Comparison of ENCODE assay signal across 20 cellular contexts in genomic region chr4:56272003-56272402, GRCh38.
"Had no signal": no experiment of that assay in that cellular context is flagged by ENCODE, and none has a peak within 500 bp of the region (broad histone marks: within the 10 kb centered on the region; RNA-seq: fewer than 3 reads in every experiment).

No MANE protein-coding gene starts in this region.

- H3K27me3 ChIP-seq: gastroesophageal sphincter, neutrophil, right atrium auricular region, suprapubic skin, thyroid gland, upper lobe of left lung, uterus had no signal

- ATAC-seq: gastroesophageal sphincter; left cardiac atrium; stimulated activated effector memory CD8-positive, alpha-beta T cell treated with anti-CD3 and anti-CD28 coated beads, Interleukin-12 subunit alpha, Interleukin-12 subunit beta, amount 100 ng/mL, for 72 hours; stimulated activated naive CD8-positive, alpha-beta T cell treated with anti-CD3 and anti-CD28 coated beads, Interleukin-15, Interleukin-2, amounts not matched to agents 100 U/mL and 50 U/mL, for 24 hours had no signal

- H3K36me3 ChIP-seq: esophagus squamous epithelium, gastroesophageal sphincter, neutrophil, right atrium auricular region, suprapubic skin, thyroid gland, upper lobe of left lung, uterus had no signal

- H3K4me2 ChIP-seq: smooth muscle cell had no signal

- H3K27ac ChIP-seq: esophagus squamous epithelium, gastroesophageal sphincter, neutrophil, right atrium auricular region, suprapubic skin, thyroid gland, upper lobe of left lung, uterus had no signal

- H3K4me3 ChIP-seq: esophagus squamous epithelium, gastroesophageal sphincter, right atrium auricular region, smooth muscle cell, suprapubic skin, thyroid gland, upper lobe of left lung, uterus had no signal

- H3K4me1 ChIP-seq: esophagus squamous epithelium, gastroesophageal sphincter, right atrium auricular region, suprapubic skin, thyroid gland, upper lobe of left lung, uterus had no signal

- H3K9me3 ChIP-seq: esophagus squamous epithelium, neutrophil, right atrium auricular region, suprapubic skin, thyroid gland, upper lobe of left lung, uterus had no signal

- DNase-seq: esophagus squamous epithelium; foreskin fibroblast; glutamatergic neuron; kidney; left cardiac atrium; mammary epithelial cell; naive B cell; posterior cingulate gyrus; stimulated activated CD4-positive, alpha-beta T cell treated with anti-CD3 and anti-CD28 coated beads, Interleukin-4, amount 100 ng/mL, for 1 hour; stimulated activated CD8-positive, alpha-beta memory T cell treated with anti-CD3 and anti-CD28 coated beads, Interleukin-4, amount 100 ng/mL, for 48 hours; stimulated activated naive CD8-positive, alpha-beta T cell treated with anti-CD3 and anti-CD28 coated beads, Interleukin-15, Interleukin-2, amounts not matched to agents 100 U/mL and 50 U/mL, for 24 hours; thyroid gland; uterus had no signal
